ENCODE assay signal across 16 cellular contexts in the genomic region with DNA sequence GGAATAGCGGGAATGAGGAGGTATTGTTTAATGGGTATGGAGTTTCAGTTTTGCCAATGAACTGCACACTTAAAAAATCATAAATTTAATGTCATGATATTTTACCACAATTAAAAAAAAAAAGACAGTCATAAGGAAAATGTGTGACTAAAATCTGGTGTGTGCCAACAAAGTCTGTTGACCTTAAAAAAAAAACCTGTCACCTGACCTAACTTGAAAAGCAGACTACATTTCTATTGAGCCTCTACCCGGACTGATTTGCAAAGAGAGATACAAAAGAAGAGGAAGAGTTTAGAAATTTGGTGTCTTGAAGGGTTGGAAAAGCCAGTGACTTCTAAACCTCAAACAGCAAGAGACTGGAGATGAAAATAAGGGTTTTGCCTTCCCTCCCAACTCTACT. TPM values are rescaled to one million over a fixed set of nuclear protein-coding genes. Genes with fewer than 3 reads are reported as not detected.
DNase-seq lines count a peak whose midpoint lies in the region; TF ChIP-seq lines count a peak whose summit lies in the region.
"Had no signal": no experiment of that assay in that cellular context is flagged by ENCODE, and none has a peak within 500 bp of the region (broad histone marks: within the 10 kb centered on the region; RNA-seq: fewer than 3 reads in every experiment).

No MANE protein-coding gene starts in this region.

- H3K36me3 Mint-ChIP-seq in nephron progenitor cell (ENCODE audit: low read depth), result peaks cover 4% of the 10 kb centered on the region
- H3K36me3 Mint-ChIP-seq: CD4-positive, alpha-beta memory T cell had no signal

- no peaks in the 10 kb centered on the region for H3K9me3 Mint-ChIP-seq in nephron progenitor cell

- H3K4me1 Mint-ChIP-seq in nephron progenitor cell, result peaks cover 5% of the 10 kb centered on the region

- H3K27me3 ChIP-seq in dorsolateral prefrontal cortex, result no peaks in the 10 kb centered on the region

- TF ChIP-seq CTCF in dorsolateral prefrontal cortex (IDR thresholded peaks at IDR 0.05 in 54 of 56, conservative IDR thresholded peaks at IDR 0.05 in 2 of 56; ENCODE audit: low read depth in 1 of 56, partially characterized antibody in 56 of 56) (no peak), nephron progenitor cell (IDR thresholded peaks at IDR 0.05) (no peak)

- no peak overlapping the region for H3K4me3 Mint-ChIP-seq in nephron progenitor cell
- H3K4me3 Mint-ChIP-seq: CD4-positive, alpha-beta memory T cell had no signal

- peak overlapping the region; percentile 33 for H3K27ac ChIP-seq in cingulate gyrus (ENCODE audit: low read depth, low read length)
- peak overlapping the region in 41 of 59 donors; percentile 15 to 99 (median 95) for H3K27ac ChIP-seq in dorsolateral prefrontal cortex
- H3K27ac ChIP-seq: GM23248 had no signal

- H3K27me3 Mint-ChIP-seq in nephron progenitor cell (ENCODE audit: low read depth, poor library complexity), result peaks cover 9% of the 10 kb centered on the region

- intact Hi-C loops in dorsolateral prefrontal cortex (cut with DNase I), result no loop called here

- DNase-seq in dorsolateral prefrontal cortex (no peak), nephron progenitor cell (no peak), HuH-7.5 (ENCODE audit: low spot score) (no peak), midbrain (lab: John Stamatoyannopoulos, UW) (no peak), DMS79 treated with DMSO at 0.1 percent for 48 hours (lab: John Stamatoyannopoulos, UW) (no peak)
- DNase-seq: C1 segment of cervical spinal cord; Caco-2; CD4-positive, alpha-beta memory T cell; DMS153; EL; GDM1; GM23248; H7; HCEC 1CT had no signal

- H3K4me3 ChIP-seq in dorsolateral prefrontal cortex, result no peak overlapping the region
- H3K4me3 ChIP-seq: GM12878, GM23248 had no signal

- peak overlapping the region; percentile 82 for H3K27ac Mint-ChIP-seq in nephron progenitor cell
- H3K27ac Mint-ChIP-seq: CD4-positive, alpha-beta memory T cell had no signal

RNA-seq across cellular contexts. Expression of gene TMEM150C, which starts 48.4 kb away (rescaled TPM):
- 10 to 100 TPM; 15.7 to 49.1 (median 28.1) TPM for total RNA-seq in dorsolateral prefrontal cortex
- total RNA-seq: CD4-positive, alpha-beta memory T cell had no signal
